In genomic region chr2:20521682-20522189, GRCh38 we compare ENCODE assay signal across 25 cellular contexts.
"Had no signal": no experiment of that assay in that cellular context is flagged by ENCODE, and none has a peak within 500 bp of the region (broad histone marks: within the 10 kb centered on the region; RNA-seq: fewer than 3 reads in every experiment).

No MANE protein-coding gene starts in this region.

- H3K27ac ChIP-seq: gastrocnemius medialis, heart right ventricle, left ventricle myocardium inferior, ovary, spleen, stomach, thoracic aorta, transverse colon, uterus had no signal

- H3K4me1 ChIP-seq: uterus had no signal

- H3K27ac Mint-ChIP-seq: progenitor cell of endocrine pancreas had no signal

- H3K36me3 Mint-ChIP-seq: naive thymus-derived CD8-positive, alpha-beta T cell had no signal

- H3K36me3 ChIP-seq: gastrocnemius medialis, heart right ventricle, left ventricle myocardium inferior, ovary, spleen, stomach, thoracic aorta, transverse colon, uterus had no signal

- H3K27me3 ChIP-seq: dorsolateral prefrontal cortex, gastrocnemius medialis, heart right ventricle, ovary, stomach, transverse colon, uterus had no signal

- H3K9me3 Mint-ChIP-seq: central memory CD8-positive, alpha-beta T cell had no signal

- H3K4me3 ChIP-seq: dorsolateral prefrontal cortex, gastrocnemius medialis, heart right ventricle, left ventricle myocardium inferior, lung, ovary, spleen, stomach, thoracic aorta, transverse colon, uterus had no signal

- H3K4me3 Mint-ChIP-seq: central memory CD8-positive, alpha-beta T cell; naive thymus-derived CD8-positive, alpha-beta T cell had no signal

- ATAC-seq: esophagus mucosa; gastrocnemius medialis; heart right ventricle; left cardiac atrium; naive thymus-derived CD8-positive, alpha-beta T cell; right cardiac atrium had no signal

- DNase-seq: cortex of kidney; effector memory CD4-positive, alpha-beta T cell; gastrocnemius medialis; heart right ventricle; left cardiac atrium; left ventricle myocardium inferior; mesendoderm; spleen; stimulated activated CD4-positive, alpha-beta T cell treated with anti-CD3 and anti-CD28 coated beads, Interleukin-15, amount 100 ng/mL, for 24 hours; stimulated activated CD4-positive, alpha-beta T cell treated with anti-CD3 and anti-CD28 coated beads, Interleukin-1b, Interleukin-23, amount 100 ng/mL, for 48 hours; stimulated activated CD4-positive, alpha-beta T cell treated with anti-CD3 and anti-CD28 coated beads, Interleukin-4, amount 100 ng/mL, for 4 hours; stimulated activated naive CD4-positive, alpha-beta T cell; stomach; substantia nigra; transverse colon; uterus had no signal

- H3K4me1 Mint-ChIP-seq: central memory CD8-positive, alpha-beta T cell had no signal

- H3K9me3 ChIP-seq: gastrocnemius medialis, heart right ventricle, left ventricle myocardium inferior, ovary, spleen, stomach, thoracic aorta, transverse colon, uterus had no signal
